18 cellular contexts compared by ENCODE assay signal in the genomic region with DNA sequence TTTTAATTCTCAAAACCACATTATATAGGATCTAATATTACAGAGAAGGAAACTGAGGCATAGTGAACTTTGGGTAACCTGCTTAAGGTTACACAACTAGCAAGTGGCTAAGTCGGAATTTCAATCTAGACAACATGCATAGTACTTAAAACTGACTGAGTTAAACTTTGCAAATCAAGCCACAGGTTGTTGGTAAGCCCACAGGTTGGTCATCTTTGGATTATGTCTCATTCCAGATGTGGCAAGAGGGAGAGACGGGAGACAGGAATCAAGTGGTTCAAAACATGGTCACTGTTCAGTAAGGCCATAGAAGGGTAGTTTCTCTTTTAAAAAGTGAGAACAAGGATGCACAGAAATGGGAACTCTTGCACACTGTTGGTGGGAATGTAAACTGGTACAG. TPM values are rescaled to one million over a fixed set of nuclear protein-coding genes. Genes with fewer than 3 reads are reported as not detected.
DNase-seq lines count a peak whose midpoint lies in the region; ATAC-seq, FAIRE-seq and TF ChIP-seq lines count a peak whose summit lies in the region.
"Had no signal": no experiment of that assay in that cellular context is flagged by ENCODE, and none has a peak within 500 bp of the region (broad histone marks: within the 10 kb centered on the region; RNA-seq: fewer than 3 reads in every experiment).

No MANE protein-coding gene starts in this region.

- H3K4me1 ChIP-seq in SK-N-SH (ENCODE audit: control insufficient read depth in 1 of 2, insufficient read depth in 2 of 2, low read depth in 1 of 2, low read length in 1 of 2) (peaks cover 0 to 5% of the 10 kb centered on the region in 2 experiments; a peak in 2 of 4 replicates), K562 (replicated peaks in 1 of 2; ENCODE audit: control insufficient read depth in 2 of 2, insufficient read depth in 2 of 2, low read length in 2 of 2) (peaks cover 3 to 18% of the 10 kb centered on the region in 2 experiments), thoracic aorta (ENCODE audit: control insufficient read depth in 1 of 2, low read depth in 2 of 2) (peaks cover 42 to 70% of the 10 kb centered on the region in 2 donors), right lobe of liver (no peaks in the 10 kb centered on the region), HAP-1 (peaks cover 4% of the 10 kb centered on the region)

- H3K4me3 ChIP-seq in SK-N-SH (ENCODE audit: low read depth in 2 of 2, low read length in 1 of 2) (no peak overlapping the region), K562 (no peak overlapping the region), thoracic aorta (peak overlapping the region; percentile 51), right lobe of liver (no peak overlapping the region), HAP-1 (no peak overlapping the region)
- H3K4me3 ChIP-seq: GM12878, GM23338 had no signal

- no peak for TF ChIP-seq CTCF in SK-N-SH (IDR thresholded peaks at IDR 0.05)
- no peak for TF ChIP-seq CTCF in K562 (IDR thresholded peaks at IDR 0.05 in 2 of 3, conservative IDR thresholded peaks at IDR 0.05 in 1 of 3; ENCODE audit: insufficient read depth in 2 of 3, low read depth in 1 of 3, low read length in 3 of 3)
- no peak for TF ChIP-seq CTCF in thoracic aorta (IDR thresholded peaks at IDR 0.05)
- TF ChIP-seq CTCF in right lobe of liver (IDR thresholded peaks at IDR 0.05), result no peak

- H3K4me2 ChIP-seq in SK-N-SH (peak overlapping the region; percentile 24; the same call in 1 of the 2 replicates), K562 (ENCODE audit: insufficient read depth, low read length) (no peak overlapping the region; the same call in 1 of the 2 replicates)
- H3K4me2 ChIP-seq: GM23338 had no signal

- TF ChIP-seq RAD21 in SK-N-SH (IDR thresholded peaks at IDR 0.05; ENCODE audit: low read length) (no peak), K562 (CRISPR knock-in tag; conservative IDR thresholded peaks at IDR 0.05 in 1 of 2, IDR thresholded peaks at IDR 0.05 in 1 of 2) (no peak)

- TF ChIP-seq EP300 in SK-N-SH (IDR thresholded peaks at IDR 0.05; ENCODE audit: borderline replicate concordance in 1 of 2, low read depth in 1 of 2, low read length in 1 of 2) (no peak), K562 (IDR thresholded peaks at IDR 0.05; ENCODE audit: low read length) (no peak)

- H3K9me3 ChIP-seq in SK-N-SH (no peaks in the 10 kb centered on the region), K562 (replicated peaks; ENCODE audit: control insufficient read depth, insufficient read depth, low read depth, low read length) (no peaks in the 10 kb centered on the region), thoracic aorta (no peaks in the 10 kb centered on the region), right lobe of liver (no peaks in the 10 kb centered on the region), HAP-1 (no peaks in the 10 kb centered on the region)

- 83% methylated on average over 2 of the region's 2 CpGs for WGBS in SK-N-SH (ENCODE audit: low lambda C conversion rate)
- 52% methylated on average over 2 of the region's 2 CpGs for WGBS in K562 (ENCODE audit: insufficient coverage, low coverage, missing lambda C conversion rate)
- 92% methylated on average over 2 of the region's 2 CpGs for WGBS in right lobe of liver (ENCODE audit: insufficient coverage, low coverage, low lambda C conversion rate, missing lambda C conversion rate)

- H4K20me1 ChIP-seq in SK-N-SH (ENCODE audit: insufficient read depth) (no peaks in the 10 kb centered on the region), K562 (replicated peaks; ENCODE audit: control insufficient read depth, insufficient read depth, low read length) (0 out of 2 replicates have a peak, but pooled peaks cover 4% of the 10 kb centered on the region)

- no peaks in the 10 kb centered on the region for H3K9me2 ChIP-seq in SK-N-SH

- H3K79me2 ChIP-seq in SK-N-SH (ENCODE audit: insufficient read depth) (no peaks in the 10 kb centered on the region), K562 (ENCODE audit: control insufficient read depth, insufficient read depth, low read length) (peaks cover 40% of the 10 kb centered on the region)

- H3F3A ChIP-seq in SK-N-SH (replicated peaks; ENCODE audit: insufficient read depth), result peaks cover 22% of the 10 kb centered on the region

- H3K9ac ChIP-seq in SK-N-SH (no peak overlapping the region), K562 (ENCODE audit: insufficient read depth in 1 of 2, low read depth in 2 of 2, low read length in 2 of 2) (no peak overlapping the region)

- in situ Hi-C loops in K562 (cut with MboI), result no loop called here
- in situ Hi-C loops in HAP-1 (cut with MboI; ENCODE audit: low sequenced_read_pairs), result no loop called here

- POLR2A ChIA-PET in SK-N-SH (lab: Yijun Ruan, JAX), result no interaction called here
- POLR2A ChIA-PET in K562 (lab: Yijun Ruan, JAX), result interaction anchor here (1.1 to 1.6 kb wide), 2 partner anchors 9 to 27 kb away, joined by 4 to 5 read pairs; no protein-coding TSS in a partner anchor

- no TSS peak for BruUV-seq in K562 (replicated peaks; lab: Mats Ljungman, UMichigan)

- H3K36me3 ChIP-seq in SK-N-SH (replicated peaks in 1 of 2; ENCODE audit: control insufficient read depth in 1 of 2, insufficient read depth in 2 of 2, low read length in 1 of 2) (no peaks in the 10 kb centered on the region), K562 (ENCODE audit: control insufficient read depth, insufficient read depth, low read length) (no peaks in the 10 kb centered on the region; the same call in 1 of the 3 replicates), thoracic aorta (no peaks in the 10 kb centered on the region), right lobe of liver (no peaks in the 10 kb centered on the region), HAP-1 (replicated peaks) (no peaks in the 10 kb centered on the region)

- no peak for FAIRE-seq in K562 (lab: Jason Lieb, UNC)
- FAIRE-seq: GM12878, GM18507, HepG2, HTR-8/SVneo had no signal

- H3K27ac ChIP-seq in SK-N-SH (ENCODE audit: low read depth in 2 of 2, low read length in 1 of 2) (peak overlapping the region in 1 of 2 experiments; percentile 65; a peak in 2 of 4 replicates), K562 (ENCODE audit: extremely low read depth, low read depth, low read length) (peak overlapping the region; percentile 67; the same call in 1 of the 3 replicates), thoracic aorta (peak overlapping the region; percentile 74 to 87), right lobe of liver (no peak overlapping the region)
- H3K27ac ChIP-seq: 22Rv1 had no signal

- intact Hi-C loops in K562 (cut with micrococcal nuclease), result loop anchor here (5.0 kb wide), 1 partner anchor 43 kb away; no protein-coding TSS in a partner anchor
- intact Hi-C loops in right lobe of liver (cut with DNase I), result no loop called here

- ATAC-seq in SK-N-SH treated with all-trans-retinoic acid at 6 μM for 48 hours (no peak), K562 (no peak), thoracic aorta (ENCODE audit: insufficient number of reproducible peaks, low FRiP score, low read depth) (no peak), right lobe of liver (no peak)
- ATAC-seq: GM23338, HepG2 had no signal

- no peaks in the 10 kb centered on the region for H3K27me3 ChIP-seq in SK-N-SH (ENCODE audit: insufficient read depth)
- no peaks in the 10 kb centered on the region for H3K27me3 ChIP-seq in K562 (ENCODE audit: control insufficient read depth in 2 of 2, insufficient read depth in 2 of 2, low read length in 2 of 2)
- no peaks in the 10 kb centered on the region for H3K27me3 ChIP-seq in thoracic aorta (replicated peaks; ENCODE audit: insufficient read depth)
- H3K27me3 ChIP-seq in right lobe of liver, result no peaks in the 10 kb centered on the region
- H3K27me3 ChIP-seq in HAP-1 (ENCODE audit: low read depth), result no peaks in the 10 kb centered on the region

- TF ChIP-seq POLR2A in K562 (conservative IDR thresholded peaks at IDR 0.05) (no peak), right lobe of liver (IDR thresholded peaks at IDR 0.05) (no peak)

- no peak overlapping the region for H2AFZ ChIP-seq in SK-N-SH (ENCODE audit: low read depth)
- H2AFZ ChIP-seq in K562 (ENCODE audit: low read depth, low read length), result no peak overlapping the region
- H2AFZ ChIP-seq: GM23338 had no signal

- H3K9me1 ChIP-seq in K562 (ENCODE audit: control insufficient read depth, insufficient read depth, low read length), result no peaks in the 10 kb centered on the region

- CTCF ChIA-PET in SK-N-SH (lab: Yijun Ruan, JAX), result interaction anchor here (1.3 to 1.4 kb wide), 2 partner anchors 19 to 57 kb away, joined by 3 to 4 read pairs; a partner anchor contains a TSS
- CTCF ChIA-PET in K562 (lab: Yijun Ruan, JAX; ENCODE audit: low intra/inter-chr PET ratio), result no interaction called here

- DNase-seq in SK-N-SH, result no peak
- no peak for DNase-seq in K562 (ENCODE audit: extremely low read depth in 1 of 4, low spot score in 3 of 4)
- DNase-seq in thoracic aorta (ENCODE audit: low spot score), result no peak
- no peak for DNase-seq in right lobe of liver
- DNase-seq in DMS 273 (lab: John Stamatoyannopoulos, UW; ENCODE audit: unreplicated experiment), result no peak
- no peak for DNase-seq in HAP-1 (ENCODE audit: low spot score in 2 of 2)
- DNase-seq: Calu3; CD4-positive, CD25-positive, alpha-beta regulatory T cell; DMS79; H9; HFFc6 had no signal

TF ChIP-seq in SK-N-SH treated with all-trans-retinoic acid at 6 μM for 48 hours, 23 proteins besides CTCF, POLR2A, EP300 and RAD21 (continues in another document):
- no peak for TF ChIP-seq TOX (CRISPR knock-in tag; IDR thresholded peaks at IDR 0.05; ENCODE audit: borderline replicate concordance)

RNA-seq across cellular contexts. Expression of a gene that starts 57.1 kb away (rescaled TPM):
- polyA plus RNA-seq in SK-N-SH (2012; rRNA removed) (20.4 and 29.7 TPM in 2 replicates), K562 (2011; rRNA removed) (26.4 and 71.2 TPM in 2 replicates), K562 (2014; fragmentation: Illumina TruSeq; extraction: Trizol) (50.3 and 68.1 TPM in 2 replicates), K562 (2014; fragmentation: Nextera tagmentation; extraction: Ambion mirVana) (1 to 10 TPM; 2.1 to 2.6 TPM), K562 (2014; rRNA removed) (30.5 and 31.0 TPM in 2 replicates)
- 28.7 and 32.0 TPM in 2 replicates for polyA plus RNA-seq in SK-N-SH (2012; cell fraction: cytosol; rRNA removed)
- polyA plus RNA-seq in SK-N-SH (2012; cell fraction: nucleus; rRNA removed), result 23.0 and 34.5 TPM in 2 replicates
- total RNA-seq in K562 (2011; cell fraction: chromatin; rRNA removed; ENCODE audit: low replicate concordance), result 172 and 277 TPM in 2 replicates
- total RNA-seq in K562 (2011; cell fraction: nucleolus; rRNA removed), result 94.2 and 97.4 TPM in 2 replicates
- total RNA-seq in K562 (2011; cell fraction: nucleoplasm; rRNA removed), result 114 and 123 TPM in 2 replicates
- total RNA-seq in K562 (2014; rRNA removed) (34.9 and 39.5 TPM in 2 replicates), K562 (2014; rRNA removed; fragmentation: Illumina TruSeq; extraction: Trizol) (46.2 and 46.3 TPM in 2 replicates), K562 (2015; rRNA removed; fragmentation: Illumina TruSeq; extraction: Trizol) (44.6 and 45.4 TPM in 2 replicates), K562 (2021) (50.7 and 60.2 TPM in 2 replicates), thoracic aorta (100 to 1,000 TPM; 257 to 370 TPM), right lobe of liver (10 to 100 TPM; 17.6 to 25.7 (median 21.0) TPM)
- 26.0 and 47.6 TPM in 2 replicates for polyA plus RNA-seq in K562 (2011; cell fraction: cytosol; rRNA removed)
- polyA plus RNA-seq in K562 (2011; cell fraction: nucleus; rRNA removed), result 20.8 and 29.6 TPM in 2 replicates
- 52.4 and 65.3 TPM in 2 replicates for polyA plus RNA-seq in K562 (2012)
- polyA minus RNA-seq in K562 (2011; rRNA and poly(A)+ RNA removed), result 67.1 and 142 TPM in 2 replicates
- polyA minus RNA-seq in K562 (2011; cell fraction: cytosol; rRNA and poly(A)+ RNA removed), result 34.9 and 59.8 TPM in 2 replicates
- 57.5 and 69.2 TPM in 2 replicates for polyA minus RNA-seq in K562 (2011; cell fraction: nucleus; rRNA and poly(A)+ RNA removed)

Comparison
In these comparisons a context has a peak if more than half of its experiments do, and no peak if none do; other contexts are left out.
1. H3K27ac ChIP-seq: peak in K562 (single experiment) and thoracic aorta (2 of 2); none in right lobe of liver (0 of 3).